ENCODE assay signal across 1 cellular context in genomic region chr2:69181806-69182427, GRCh38.
TF ChIP-seq lines count a peak whose summit lies in the region.

No MANE protein-coding gene starts in this region.

TF ChIP-seq in IMR-90, 13 proteins besides CTCF, POLR2A, EP300 and RAD21 (continued from another document):
- no peak for TF ChIP-seq FOS (IDR thresholded peaks at IDR 0.05; ENCODE audit: low read depth, low read length)
- TF ChIP-seq CEBPB (IDR thresholded peaks at IDR 0.05; ENCODE audit: low read depth, low read length), result no peak
- TF ChIP-seq, protein P1, sequence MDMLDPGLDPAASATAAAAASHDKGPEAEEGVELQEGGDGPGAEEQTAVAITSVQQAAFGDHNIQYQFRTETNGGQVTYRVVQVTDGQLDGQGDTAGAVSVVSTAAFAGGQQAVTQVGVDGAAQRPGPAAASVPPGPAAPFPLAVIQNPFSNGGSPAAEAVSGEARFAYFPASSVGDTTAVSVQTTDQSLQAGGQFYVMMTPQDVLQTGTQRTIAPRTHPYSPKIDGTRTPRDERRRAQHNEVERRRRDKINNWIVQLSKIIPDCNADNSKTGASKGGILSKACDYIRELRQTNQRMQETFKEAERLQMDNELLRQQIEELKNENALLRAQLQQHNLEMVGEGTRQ (IDR thresholded peaks at IDR 0.05; ENCODE audit: low read depth, low read length), result no peak
- TF ChIP-seq ELK1 (IDR thresholded peaks at IDR 0.05; ENCODE audit: borderline replicate concordance, low read depth, low read length), result no peak
- no peak for TF ChIP-seq NFE2L2 (IDR thresholded peaks at IDR 0.05; ENCODE audit: low read depth, low read length)
- no peak for TF ChIP-seq SMC3 (IDR thresholded peaks at IDR 0.05; ENCODE audit: low read depth, low read length)
